11 cellular contexts compared by ENCODE assay signal in the genomic region with DNA sequence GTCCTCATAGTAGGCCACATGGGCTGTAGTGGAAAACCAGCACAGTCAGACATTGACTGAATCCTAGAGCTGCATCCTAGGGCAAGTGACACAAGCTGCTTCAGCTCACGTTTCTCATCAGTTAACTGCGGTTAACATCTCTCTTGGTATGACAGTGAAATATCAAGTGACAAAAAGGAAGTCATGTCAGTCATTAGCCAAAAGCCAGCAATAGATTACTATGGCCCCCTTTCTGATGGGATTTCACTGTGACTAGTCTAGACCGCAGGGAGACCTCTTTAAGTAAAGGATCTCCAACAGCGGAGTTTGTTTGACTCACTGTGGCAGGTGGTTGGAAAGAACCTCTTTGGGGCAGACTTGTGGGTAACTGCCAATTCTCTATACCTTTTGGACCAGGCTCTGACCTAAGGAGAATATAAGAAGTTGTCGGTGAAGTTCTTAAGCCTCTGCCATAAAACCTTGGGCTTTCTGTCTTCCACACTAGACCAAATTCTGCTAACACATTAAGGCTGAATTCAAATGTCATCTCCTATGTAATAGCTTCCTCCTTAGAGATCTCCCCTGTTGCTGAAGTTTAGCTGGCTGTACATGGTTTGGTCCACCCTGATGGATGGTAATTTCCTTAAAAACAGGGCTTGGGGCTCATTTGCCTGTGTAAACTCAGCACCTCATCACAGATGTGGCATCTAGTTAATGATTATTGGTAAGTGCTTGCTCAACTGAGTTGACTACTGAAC.
DNase-seq lines count a peak whose midpoint lies in the region; ATAC-seq and TF ChIP-seq lines count a peak whose summit lies in the region.
"Had no signal": no experiment of that assay in that cellular context is flagged by ENCODE, and none has a peak within 500 bp of the region (broad histone marks: within the 10 kb centered on the region; RNA-seq: fewer than 3 reads in every experiment).

No MANE protein-coding gene starts in this region.

- H3K4me3 ChIP-seq in Caco-2 (ENCODE audit: low read depth, low read length) = no peak overlapping the region
- H3K4me3 ChIP-seq: BLaER1 treated with 17β-estradiol and CSF1 and Interleukin-3, amounts not matched to agents 10 nM and 100 nM had no signal

- CTCF ChIA-PET in activated naive CD4-positive, alpha-beta T cell treated with anti-CD3 and anti-CD28 coated beads, Interleukin-2, amount 10 ng/mL, durations not matched to agents 7 days and 5 days (lab: Charles Lee) = interaction anchor here (0.8 kb wide), 1 partner anchor 12 kb away, joined by 3 read pairs; no protein-coding TSS in a partner anchor
- CTCF ChIA-PET in Caco-2 (lab: Charles Lee) = no interaction called here

- no peak overlapping the region for H3K4me3 Mint-ChIP-seq in activated naive CD4-positive, alpha-beta T cell treated with anti-CD3 and anti-CD28 coated beads, Interleukin-2, amount 10 ng/mL, durations not matched to agents 7 days and 5 days
- peak overlapping the region; percentile 17 for H3K4me3 Mint-ChIP-seq in stimulated activated naive CD8-positive, alpha-beta T cell treated with anti-CD3 and anti-CD28 coated beads, Interleukin-15, Interleukin-2, amounts not matched to agents 100 ng/mL and 50 ng/mL, for 24 hours
- H3K4me3 Mint-ChIP-seq in HFFc6 = no peak overlapping the region
- H3K4me3 Mint-ChIP-seq in Caco-2 (ENCODE audit: unreplicated experiment) = no peak overlapping the region

- H3K4me1 Mint-ChIP-seq in activated naive CD4-positive, alpha-beta T cell treated with anti-CD3 and anti-CD28 coated beads, Interleukin-2, amount 10 ng/mL, durations not matched to agents 7 days and 5 days = peaks cover 34% of the 10 kb centered on the region
- H3K4me1 Mint-ChIP-seq in stimulated activated naive CD8-positive, alpha-beta T cell treated with anti-CD3 and anti-CD28 coated beads, Interleukin-15, Interleukin-2, amounts not matched to agents 100 ng/mL and 50 ng/mL, for 24 hours (ENCODE audit: low read depth) = peaks cover 83% of the 10 kb centered on the region
- H3K4me1 Mint-ChIP-seq in HFFc6 (ENCODE audit: low read depth) = peaks cover 18% of the 10 kb centered on the region
- H3K4me1 Mint-ChIP-seq in Caco-2 (ENCODE audit: low read depth, unreplicated experiment) = peaks cover 25% of the 10 kb centered on the region

- no peaks in the 10 kb centered on the region for H3K9me3 ChIP-seq in Caco-2
- H3K9me3 ChIP-seq: BLaER1 treated with 17β-estradiol and CSF1 and Interleukin-3, amounts not matched to agents 10 nM and 100 nM had no signal

- no peaks in the 10 kb centered on the region for H3K27me3 ChIP-seq in Caco-2 (replicated peaks; ENCODE audit: control insufficient read depth, insufficient read depth, low read length)
- H3K27me3 ChIP-seq: BLaER1 treated with 17β-estradiol and CSF1 and Interleukin-3, amounts not matched to agents 10 nM and 100 nM had no signal

- no peak for TF ChIP-seq CTCF in HFFc6 (IDR thresholded peaks at IDR 0.05)
- TF ChIP-seq CTCF in Caco-2 (IDR thresholded peaks at IDR 0.05; ENCODE audit: insufficient read depth in 1 of 2, low read depth in 1 of 2, low read length in 1 of 2, severe bottlenecking in 1 of 2, unreplicated experiment in 1 of 2) = no peak

- no peak overlapping the region for H3K27ac Mint-ChIP-seq in activated naive CD4-positive, alpha-beta T cell treated with anti-CD3 and anti-CD28 coated beads, Interleukin-2, amount 10 ng/mL, durations not matched to agents 7 days and 5 days
- no peak overlapping the region for H3K27ac Mint-ChIP-seq in stimulated activated naive CD8-positive, alpha-beta T cell treated with anti-CD3 and anti-CD28 coated beads, Interleukin-15, Interleukin-2, amounts not matched to agents 100 ng/mL and 50 ng/mL, for 24 hours
- no peak overlapping the region for H3K27ac Mint-ChIP-seq in HFFc6
- no peak overlapping the region for H3K27ac Mint-ChIP-seq in Caco-2 (ENCODE audit: unreplicated experiment)

- peak; percentile 82 for ATAC-seq in HG02852 (IDR thresholded peaks at IDR 0.05; ENCODE audit: unreplicated experiment)

- peaks cover 2% of the 10 kb centered on the region; the same call in 1 of the 2 replicates for H3K36me3 ChIP-seq in Caco-2 (ENCODE audit: control insufficient read depth, insufficient read depth, low read length)

- intact Hi-C loops in Caco-2 (cut with micrococcal nuclease; ENCODE audit: unreplicated experiment) = no loop called here

- H3K36me3 Mint-ChIP-seq in activated naive CD4-positive, alpha-beta T cell treated with anti-CD3 and anti-CD28 coated beads, Interleukin-2, amount 10 ng/mL, durations not matched to agents 7 days and 5 days = peaks cover 3% of the 10 kb centered on the region
- H3K36me3 Mint-ChIP-seq in stimulated activated naive CD8-positive, alpha-beta T cell treated with anti-CD3 and anti-CD28 coated beads, Interleukin-15, Interleukin-2, amounts not matched to agents 100 ng/mL and 50 ng/mL, for 24 hours (ENCODE audit: low read depth) = peaks cover 17% of the 10 kb centered on the region
- no peaks in the 10 kb centered on the region for H3K36me3 Mint-ChIP-seq in HFFc6 (ENCODE audit: low read depth)
- H3K36me3 Mint-ChIP-seq in Caco-2 (ENCODE audit: insufficient read depth, unreplicated experiment) = no peaks in the 10 kb centered on the region

- no peaks in the 10 kb centered on the region for H3K27me3 Mint-ChIP-seq in activated naive CD4-positive, alpha-beta T cell treated with anti-CD3 and anti-CD28 coated beads, Interleukin-2, amount 10 ng/mL, durations not matched to agents 7 days and 5 days
- H3K27me3 Mint-ChIP-seq in stimulated activated naive CD8-positive, alpha-beta T cell treated with anti-CD3 and anti-CD28 coated beads, Interleukin-15, Interleukin-2, amounts not matched to agents 100 ng/mL and 50 ng/mL, for 24 hours = no peaks in the 10 kb centered on the region
- H3K27me3 Mint-ChIP-seq in HFFc6 (ENCODE audit: insufficient read depth) (no peaks in the 10 kb centered on the region; the same call in 1 of the 2 replicates), Caco-2 (ENCODE audit: insufficient read depth, unreplicated experiment) (no peaks in the 10 kb centered on the region)

- peaks cover 13% of the 10 kb centered on the region for H3K4me1 ChIP-seq in Caco-2

- BruUV-seq in Caco-2 (replicated peaks; lab: Mats Ljungman, UMichigan) = no TSS peak

- POLR2A ChIA-PET in Caco-2 (lab: Charles Lee) = no interaction called here

- peak; percentile 58 for DNase-seq in activated naive CD4-positive, alpha-beta T cell treated with Interleukin-2 at 50 U/mL for 16 hours
- no peak for DNase-seq in activated naive CD4-positive, alpha-beta T cell treated with anti-CD3 and anti-CD28 coated beads, Interleukin-2, amount 10 ng/mL, durations not matched to agents 7 days and 5 days
- DNase-seq in activated CD4-positive, alpha-beta T cell treated with anti-CD3 and anti-CD28 coated beads, Interleukin-2, amount 50 U/mL, for 48 hours = peak; percentile 33 to 56
- DNase-seq in HFFc6 (no peak), NCI-H146 treated with DMSO at 0.1 percent for 48 hours (lab: John Stamatoyannopoulos, UW; ENCODE audit: unreplicated experiment) (no peak), Caco-2 (no peak)
- DNase-seq: cortex of kidney, NCI-H2171 had no signal

- H3K9me3 Mint-ChIP-seq in activated naive CD4-positive, alpha-beta T cell treated with anti-CD3 and anti-CD28 coated beads, Interleukin-2, amount 10 ng/mL, durations not matched to agents 7 days and 5 days = no peaks in the 10 kb centered on the region
- H3K9me3 Mint-ChIP-seq in stimulated activated naive CD8-positive, alpha-beta T cell treated with anti-CD3 and anti-CD28 coated beads, Interleukin-15, Interleukin-2, amounts not matched to agents 100 ng/mL and 50 ng/mL, for 24 hours = no peaks in the 10 kb centered on the region
- H3K9me3 Mint-ChIP-seq in HFFc6 (no peaks in the 10 kb centered on the region), Caco-2 (ENCODE audit: unreplicated experiment) (no peaks in the 10 kb centered on the region)

Comparison
In these comparisons a context has a peak if more than half of its experiments do, and no peak if none do; other contexts are left out.
1. DNase-seq: peak in activated naive CD4-positive, alpha-beta T cell treated with Interleukin-2 at 50 U/mL for 16 hours (single experiment) and activated CD4-positive, alpha-beta T cell treated with anti-CD3 and anti-CD28 coated beads, Interleukin-2, amount 50 U/mL, for 48 hours (2 of 2); none in activated naive CD4-positive, alpha-beta T cell treated with anti-CD3 and anti-CD28 coated beads, Interleukin-2, amount 10 ng/mL, durations not matched to agents 7 days and 5 days (single experiment), HFFc6 (single experiment), NCI-H146 treated with DMSO at 0.1 percent for 48 hours (single experiment) and Caco-2 (0 of 2).